In the genomic region with DNA sequence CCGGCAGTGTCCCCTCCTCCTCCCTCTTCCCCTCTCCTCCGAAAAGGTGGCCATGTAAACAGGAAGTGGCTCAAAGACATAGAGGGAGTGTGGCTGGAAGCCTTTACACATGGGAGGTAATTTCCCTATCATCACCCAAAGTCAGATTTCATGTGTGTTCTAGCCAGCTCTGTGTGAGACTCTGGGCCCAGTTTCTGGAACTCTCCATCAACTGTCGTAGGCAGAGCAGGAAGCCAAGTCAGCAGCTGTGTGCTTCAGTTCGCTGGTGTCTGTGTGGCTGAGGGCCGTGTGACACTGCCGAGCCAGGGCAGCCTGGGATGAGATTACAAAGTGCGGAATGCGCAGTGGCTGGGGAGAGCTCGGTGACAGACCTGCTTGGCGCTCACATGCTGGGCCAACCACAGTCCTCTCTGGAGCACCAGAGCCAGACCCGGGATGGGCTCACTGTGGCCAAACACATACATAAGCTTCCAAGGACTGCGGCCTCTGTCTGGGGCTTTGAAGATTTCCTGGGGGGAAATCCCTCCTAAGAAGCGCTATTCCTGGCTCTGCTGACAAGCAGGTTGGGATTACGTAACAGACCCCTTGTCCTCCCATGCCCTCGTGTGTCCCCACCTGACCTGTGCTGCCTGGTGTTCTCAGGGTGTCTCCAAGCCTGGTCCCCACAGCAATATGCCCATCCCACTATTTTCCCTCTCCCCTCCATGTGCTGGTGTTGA, we compare ENCODE assay signal across 8 cellular contexts. TPM values are rescaled to one million over a fixed set of nuclear protein-coding genes. Genes with fewer than 3 reads are reported as not detected.
DNase-seq lines count a peak whose midpoint lies in the region; ATAC-seq and TF ChIP-seq lines count a peak whose summit lies in the region.

No MANE protein-coding gene starts in this region.

- DNase-seq in Daoy (ENCODE audit: low read depth) (peak; percentile 50), SK-N-DZ (ENCODE audit: low spot score) (peak; percentile 74), Right ventricle myocardium inferior (ENCODE audit: missing footprints) (peak; percentile 92), posterior vena cava (ENCODE audit: low spot score) (peak; percentile 93), HEK293T (ENCODE audit: extremely low spot score) (no peak)
- no peak for DNase-seq in CD8-positive, alpha-beta T cell

- H3K4me3 Mint-ChIP-seq in CD8-positive, alpha-beta T cell = no peak overlapping the region

- no peak overlapping the region for H3K27ac ChIP-seq in CD8-positive, alpha-beta T cell (ENCODE audit: low read depth, low read length)

- no peaks in the 10 kb centered on the region for H3K36me3 Mint-ChIP-seq in CD8-positive, alpha-beta T cell

- H3K4me1 ChIP-seq in CD8-positive, alpha-beta T cell (ENCODE audit: insufficient read depth, low read length) = peaks cover 5% of the 10 kb centered on the region

- no peaks in the 10 kb centered on the region for H3K36me3 ChIP-seq in CD8-positive, alpha-beta T cell (ENCODE audit: insufficient read depth, low read length)

- no peak overlapping the region for H3K27ac Mint-ChIP-seq in CD8-positive, alpha-beta T cell

- H3K27me3 ChIP-seq in CD8-positive, alpha-beta T cell (ENCODE audit: insufficient read depth, low read length) = no peaks in the 10 kb centered on the region

- H3K9me3 Mint-ChIP-seq in CD8-positive, alpha-beta T cell = no peaks in the 10 kb centered on the region

- H3K27me3 Mint-ChIP-seq in CD8-positive, alpha-beta T cell (ENCODE audit: low read depth) = peaks cover 4% of the 10 kb centered on the region

- TF ChIP-seq CTCF in CD8-positive, alpha-beta T cell (IDR thresholded peaks at IDR 0.05) = no peak

- intact Hi-C loops in Right ventricle myocardium inferior (cut with DNase I) (no loop called here), posterior vena cava (cut with DNase I) (loop anchor here in 1 of 2 donors (5.0 kb wide), 1 partner anchor 106 kb away; a partner anchor contains a TSS)
- intact Hi-C loops in CD8-positive, alpha-beta T cell (cut with DNase I, micrococcal nuclease) = no loop called here

- peaks cover 4% of the 10 kb centered on the region for H3K4me1 Mint-ChIP-seq in CD8-positive, alpha-beta T cell (ENCODE audit: low read depth)

- H3K4me3 ChIP-seq in CD8-positive, alpha-beta T cell (ENCODE audit: low read depth, low read length) = no peak overlapping the region

- no peaks in the 10 kb centered on the region for H3K9me3 ChIP-seq in CD8-positive, alpha-beta T cell (ENCODE audit: low read length)

- CTCF ChIA-PET in HEK293T (lab: Yijun Ruan, JAX) = interaction anchor here (0.6 kb wide), 3 partner anchors 17 to 641 kb away, joined by 3 to 4 read pairs (median 3); no protein-coding TSS in a partner anchor
- CTCF ChIA-PET in CD8-positive, alpha-beta T cell (lab: Charles Lee) = interaction anchor here (1.4 to 1.7 kb wide), 2 partner anchors 20 to 120 kb away, joined by 4 read pairs; no protein-coding TSS in a partner anchor

- POLR2A ChIA-PET in HEK293T (lab: Yijun Ruan, JAX) = no interaction called here
- POLR2A ChIA-PET in CD8-positive, alpha-beta T cell (lab: Charles Lee) = interaction anchor here (1.3 kb wide), 1 partner anchor 20 kb away, joined by 3 read pairs; no protein-coding TSS in a partner anchor

- ATAC-seq in Right ventricle myocardium inferior = peak; percentile 92
- ATAC-seq in GM21381 (IDR thresholded peaks at IDR 0.05; ENCODE audit: unreplicated experiment) = no peak
- ATAC-seq in CD8-positive, alpha-beta T cell = no peak
- ATAC-seq in esophagus mucosa = no peak

TF ChIP-seq in HEK293T, 16 proteins besides CTCF, POLR2A, EP300 and RAD21:
- TF ChIP-seq FOXA1 (IDR thresholded peaks at IDR 0.05) (no peak), SP1 (IDR thresholded peaks at IDR 0.05) (no peak)
TF ChIP-seq in HEK293T: peak in this region for 0.

RNA-seq across cellular contexts. Expression of a gene that starts 50.7 kb away (rescaled TPM):
- total RNA-seq in Daoy (2014; rRNA removed; shearing (Covaris generic)) = 87.9 and 94.6 TPM in 2 replicates
- polyA plus RNA-seq in SK-N-DZ (2014; cell fraction: cytosol; rRNA removed) = 34.7 and 40.5 TPM in 2 replicates
- polyA plus RNA-seq in SK-N-DZ (2014; cell fraction: nucleus; rRNA removed) = 27.0 and 30.9 TPM in 2 replicates
- total RNA-seq in Right ventricle myocardium inferior (9.4 TPM), posterior vena cava (10 to 100 TPM; 15.5 to 16.1 TPM), esophagus mucosa (21.5 TPM)
- 10 to 100 TPM; 16.7 to 19.8 TPM for total RNA-seq in CD8-positive, alpha-beta T cell

Comparison
In these comparisons a context has a peak if more than half of its experiments do, and no peak if none do; other contexts are left out.
1. DNase-seq: peak in Daoy (single experiment), SK-N-DZ (single experiment), Right ventricle myocardium inferior (single experiment) and posterior vena cava (single experiment); none in HEK293T (single experiment) and CD8-positive, alpha-beta T cell (0 of 7).